Comparison of ENCODE assay signal across 1 cellular context in the genomic region with DNA sequence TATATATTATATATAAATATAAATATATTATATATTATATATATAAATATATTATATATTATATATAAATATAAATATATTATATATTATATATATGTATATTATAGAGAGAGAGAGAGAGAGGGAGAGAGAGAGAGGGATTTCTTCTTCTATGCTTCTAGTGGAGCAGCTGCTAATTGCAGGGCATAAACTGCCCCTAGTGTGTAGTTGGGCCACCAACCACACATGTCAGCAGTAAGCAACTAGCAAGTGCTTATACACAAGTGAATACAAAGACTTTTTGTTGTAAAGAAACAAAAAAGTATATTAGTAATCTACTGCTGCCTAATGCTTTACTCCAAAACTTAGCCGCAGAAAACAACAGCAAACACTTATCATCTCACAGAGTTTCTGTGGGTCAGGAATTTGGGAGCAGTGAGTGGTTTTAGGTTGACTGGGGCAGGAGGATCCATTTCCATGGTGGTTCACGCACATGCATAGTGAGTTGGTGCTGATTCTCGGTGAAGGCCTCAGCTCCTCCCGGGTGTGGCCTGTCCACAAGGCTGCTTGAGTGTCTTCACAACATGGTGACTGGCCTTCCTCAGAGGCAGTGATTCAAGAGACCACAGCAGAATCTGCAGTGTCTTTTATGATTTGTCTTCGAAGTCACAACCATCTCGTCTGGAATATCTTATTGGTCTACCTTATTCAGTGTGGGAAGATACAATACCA.
TF ChIP-seq lines count a peak whose summit lies in the region.

No MANE protein-coding gene starts in this region.

TF ChIP-seq in H1, 55 proteins besides CTCF, POLR2A, EP300 and RAD21:
- TF ChIP-seq SP4 (IDR thresholded peaks at IDR 0.05; ENCODE audit: low read length) (no peak), SIRT6 (IDR thresholded peaks at IDR 0.05; ENCODE audit: low read length) (no peak), EZH2 (IDR thresholded peaks at IDR 0.05; ENCODE audit: low read depth, low read length, severe bottlenecking) (no peak), BACH1 (IDR thresholded peaks at IDR 0.05; ENCODE audit: low read length) (no peak), POU5F1 (IDR thresholded peaks at IDR 0.05; ENCODE audit: low read depth, low read length) (no peak), GABPA (IDR thresholded peaks at IDR 0.05; ENCODE audit: borderline replicate concordance, insufficient read depth, low read length) (no peak), FOSL1 (IDR thresholded peaks at IDR 0.05; ENCODE audit: insufficient read depth, low read depth, low read length) (no peak), PHF8 (conservative IDR thresholded peaks at IDR 0.05; ENCODE audit: low read depth, low read length) (no peak), SAP30 (IDR thresholded peaks at IDR 0.05; ENCODE audit: insufficient read depth, insufficient replicate concordance, low read length) (no peak), RBBP5 (IDR thresholded peaks at IDR 0.05; ENCODE audit: borderline replicate concordance, low read depth, low read length) (no peak), CHD1 (IDR thresholded peaks at IDR 0.05; ENCODE audit: low read depth, low read length) (no peak), MAFK (IDR thresholded peaks at IDR 0.05; ENCODE audit: low read depth, low read length) (no peak), KDM4A (IDR thresholded peaks at IDR 0.05; ENCODE audit: low read depth, low read length, severe bottlenecking) (no peak), NANOG (IDR thresholded peaks at IDR 0.05; ENCODE audit: insufficient read depth, low read depth, low read length, poor library complexity, severe bottlenecking) (no peak), KDM1A (IDR thresholded peaks at IDR 0.05; ENCODE audit: borderline replicate concordance, low read length) (no peak), SUZ12 (IDR thresholded peaks at IDR 0.05; ENCODE audit: low read length) (no peak)
- TF ChIP-seq, protein P1, sequence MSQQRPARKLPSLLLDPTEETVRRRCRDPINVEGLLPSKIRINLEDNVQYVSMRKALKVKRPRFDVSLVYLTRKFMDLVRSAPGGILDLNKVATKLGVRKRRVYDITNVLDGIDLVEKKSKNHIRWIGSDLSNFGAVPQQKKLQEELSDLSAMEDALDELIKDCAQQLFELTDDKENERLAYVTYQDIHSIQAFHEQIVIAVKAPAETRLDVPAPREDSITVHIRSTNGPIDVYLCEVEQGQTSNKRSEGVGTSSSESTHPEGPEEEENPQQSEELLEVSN (IDR thresholded peaks at IDR 0.05): no peak
